In genomic region chr1:156663178-156663577, GRCh38 we compare ENCODE assay signal across 9 cellular contexts. TPM values are rescaled to one million over a fixed set of nuclear protein-coding genes. Genes with fewer than 3 reads are reported as not detected.
DNase-seq lines count a peak whose midpoint lies in the region; ATAC-seq and TF ChIP-seq lines count a peak whose summit lies in the region.
"Had no signal": no experiment of that assay in that cellular context is flagged by ENCODE, and none has a peak within 500 bp of the region (broad histone marks: within the 10 kb centered on the region; RNA-seq: fewer than 3 reads in every experiment).

No MANE protein-coding gene starts in this region.

- WGBS in SK-N-SH (ENCODE audit: low lambda C conversion rate), result 44% methylated on average over 5 of the region's 5 CpGs
- whole genome bisulfite sequencing in thyroid gland, 2 donors, result 42% methylated on average over 5 of the region's 5 CpGs

- H3K27ac ChIP-seq in SK-N-SH (ENCODE audit: low read depth in 2 of 2, low read length in 1 of 2) (peak overlapping the region in 1 of 2 experiments; percentile 87; a peak in 1 of 4 replicates), ascending aorta (peak overlapping the region; percentile 88 to 90), thyroid gland (peak overlapping the region in 2 of 3 donors; percentile 35 to 58)

- H4K20me1 ChIP-seq in SK-N-SH (ENCODE audit: insufficient read depth), result no peaks in the 10 kb centered on the region

- H3K4me1 ChIP-seq in SK-N-SH (ENCODE audit: control insufficient read depth in 1 of 2, insufficient read depth in 2 of 2, low read depth in 1 of 2, low read length in 1 of 2) (peaks cover 41 to 48% of the 10 kb centered on the region in 2 experiments; a peak in 3 of 4 replicates), ascending aorta (peaks cover 45 to 73% of the 10 kb centered on the region in 2 donors), thyroid gland (peaks cover 11 to 75% of the 10 kb centered on the region in 2 donors)

- no peak for TF ChIP-seq EP300 in SK-N-SH (IDR thresholded peaks at IDR 0.05; ENCODE audit: borderline replicate concordance in 1 of 2, low read depth in 1 of 2, low read length in 1 of 2)

- no peak overlapping the region for H3K4me3 ChIP-seq in SK-N-SH (ENCODE audit: low read depth in 2 of 2, low read length in 1 of 2)
- H3K4me3 ChIP-seq in ascending aorta, result no peak overlapping the region
- no peak overlapping the region for H3K4me3 ChIP-seq in thyroid gland (replicated peaks in 1 of 3)

- TF ChIP-seq RAD21 in SK-N-SH (IDR thresholded peaks at IDR 0.05; ENCODE audit: low read length), result no peak

- no peak overlapping the region for H3K4me2 ChIP-seq in SK-N-SH

- peaks cover 21% of the 10 kb centered on the region for H3F3A ChIP-seq in SK-N-SH (replicated peaks; ENCODE audit: insufficient read depth)

- H3K9me3 ChIP-seq in SK-N-SH (no peaks in the 10 kb centered on the region), ascending aorta (no peaks in the 10 kb centered on the region), thyroid gland (no peaks in the 10 kb centered on the region)

- POLR2A ChIA-PET in SK-N-SH (lab: Yijun Ruan, JAX), result no interaction called here

- H3K79me2 ChIP-seq in SK-N-SH (ENCODE audit: insufficient read depth), result no peaks in the 10 kb centered on the region

- CTCF ChIA-PET in SK-N-SH (lab: Yijun Ruan, JAX), result interaction anchor here (0.6 to 13.1 kb wide), 5 partner anchors 19 to 64 kb away, joined by 3 to 682 read pairs (median 252); partner anchors contain the start of genes BCAN, HAPLN2, ISG20L2 and METTL25B

- TF ChIP-seq POLR2A in thyroid gland (IDR thresholded peaks at IDR 0.05), result no peak

- intact Hi-C loops in ascending aorta (cut with DNase I), result loop anchor here (5.0 kb wide), 1 partner anchor 161 kb away; the partner anchor contains the start of gene MEF2D
- intact Hi-C loops in thyroid gland (cut with DNase I), result no loop called here

- no peak overlapping the region; the same call in 1 of the 2 replicates for H2AFZ ChIP-seq in SK-N-SH (ENCODE audit: low read depth)

- H3K9ac ChIP-seq in SK-N-SH, result no peak overlapping the region

- DNase-seq in SK-N-SH (no peak), ascending aorta (ENCODE audit: low spot score in 2 of 2) (peak; percentile 53 to 92), iris pigment epithelial cell (ENCODE audit: low read depth) (peak; percentile 36), thyroid gland (no peak), cortex of kidney (lab: John Stamatoyannopoulos, UW) (no peak), HT-29 (ENCODE audit: low spot score) (no peak)
- no peak for DNase-seq in activated CD4-positive, alpha-beta T cell treated with anti-CD3 and anti-CD28 coated beads for 1 hour

- H3K27me3 ChIP-seq in SK-N-SH (ENCODE audit: insufficient read depth) (no peaks in the 10 kb centered on the region), ascending aorta (no peaks in the 10 kb centered on the region), thyroid gland (no peaks in the 10 kb centered on the region)

- TF ChIP-seq CTCF in SK-N-SH (IDR thresholded peaks at IDR 0.05), result no peak
- no peak for TF ChIP-seq CTCF in ascending aorta (IDR thresholded peaks at IDR 0.05)
- no peak for TF ChIP-seq CTCF in thyroid gland (IDR thresholded peaks at IDR 0.05)

- H3K9me2 ChIP-seq in SK-N-SH, result no peaks in the 10 kb centered on the region

- H3K36me3 ChIP-seq in SK-N-SH (replicated peaks in 1 of 2; ENCODE audit: control insufficient read depth in 1 of 2, insufficient read depth in 2 of 2, low read length in 1 of 2) (no peaks in the 10 kb centered on the region), ascending aorta (no peaks in the 10 kb centered on the region), thyroid gland (no peaks in the 10 kb centered on the region)

- no peak for ATAC-seq in SK-N-SH treated with all-trans-retinoic acid at 6 μM for 48 hours

TF ChIP-seq in SK-N-SH, 30 proteins besides CTCF, POLR2A, EP300 and RAD21 (continues in another document):
- peak; percentile 22; the same call in 1 of the 2 replicates for TF ChIP-seq FOSL2 (IDR thresholded peaks at IDR 0.05; ENCODE audit: borderline replicate concordance, low read depth)
- TF ChIP-seq ELF1 (IDR thresholded peaks at IDR 0.05), result no peak
- TF ChIP-seq JUND (IDR thresholded peaks at IDR 0.05), result no peak
- TF ChIP-seq GATA2 (CRISPR knock-in tag; IDR thresholded peaks at IDR 0.05), result no peak
- TF ChIP-seq CHD2 (IDR thresholded peaks at IDR 0.05; ENCODE audit: low read length, partially characterized antibody), result no peak
- TF ChIP-seq MEF2A (IDR thresholded peaks at IDR 0.05; ENCODE audit: borderline replicate concordance, low read depth), result peak; percentile 57; the same call in 1 of the 2 replicates
- TF ChIP-seq MXI1 (IDR thresholded peaks at IDR 0.05; ENCODE audit: low read depth, low read length), result no peak
- TF ChIP-seq ZBTB33 (IDR thresholded peaks at IDR 0.05; ENCODE audit: borderline replicate concordance, low read depth), result no peak

TF ChIP-seq in SK-N-SH treated with all-trans-retinoic acid at 6 μM for 48 hours, 23 proteins besides CTCF, POLR2A, EP300 and RAD21 (continues in another document):
- TF ChIP-seq ARNTL (CRISPR knock-in tag; IDR thresholded peaks at IDR 0.05; ENCODE audit: borderline replicate concordance, low read depth) (no peak), ESRRG (CRISPR knock-in tag; IDR thresholded peaks at IDR 0.05) (no peak), ISL1 (CRISPR knock-in tag; IDR thresholded peaks at IDR 0.05) (no peak), ZNF565 (CRISPR knock-in tag; conservative IDR thresholded peaks at IDR 0.05; ENCODE audit: low read depth) (no peak), POU6F1 (CRISPR knock-in tag; IDR thresholded peaks at IDR 0.05; ENCODE audit: borderline replicate concordance, low read depth) (no peak), CSRNP3 (CRISPR knock-in tag; IDR thresholded peaks at IDR 0.05) (no peak), CSDC2 (CRISPR knock-in tag; IDR thresholded peaks at IDR 0.05) (no peak), ZNF70 (CRISPR knock-in tag; IDR thresholded peaks at IDR 0.05) (no peak), PPARA (CRISPR knock-in tag; IDR thresholded peaks at IDR 0.05; ENCODE audit: borderline replicate concordance) (no peak), TOX (CRISPR knock-in tag; IDR thresholded peaks at IDR 0.05; ENCODE audit: borderline replicate concordance) (no peak), TCF4 (CRISPR knock-in tag; IDR thresholded peaks at IDR 0.05; ENCODE audit: borderline replicate concordance) (no peak), ZC3H10 (CRISPR knock-in tag; IDR thresholded peaks at IDR 0.05) (no peak)

RNA-seq across cellular contexts. Expression of gene NES, which starts 14.0 kb away (rescaled TPM):
- 12.6 and 15.8 TPM in 2 replicates for polyA plus RNA-seq in SK-N-SH (2012; rRNA removed)
- 10.5 and 12.5 TPM in 2 replicates for polyA plus RNA-seq in SK-N-SH (2012; cell fraction: cytosol; rRNA removed)
- 28.7 and 40.4 TPM in 2 replicates for polyA plus RNA-seq in SK-N-SH (2012; cell fraction: nucleus; rRNA removed)
- total RNA-seq in ascending aorta (74.1 TPM), thyroid gland (10 to 100 TPM in 2 of 4 donors, 1 to 10 TPM in 2; 4.3 to 10.4 (median 9.0) TPM)
- 0.31 and 0.44 TPM in 2 replicates for total RNA-seq in HT-29 (2014; rRNA removed; shearing (Covaris generic))

RNA-seq across cellular contexts. Expression of gene BCAN, which starts 21.3 kb away (rescaled TPM):
- 0.13 and 0.25 TPM in 2 replicates for polyA plus RNA-seq in SK-N-SH (2012; rRNA removed)
- 0.08 and 0.25 TPM in 2 replicates for polyA plus RNA-seq in SK-N-SH (2012; cell fraction: cytosol; rRNA removed)
- 0.10 and 0.20 TPM in 2 replicates for polyA plus RNA-seq in SK-N-SH (2012; cell fraction: nucleus; rRNA removed)
- not detected for total RNA-seq in ascending aorta
- 1 to 10 TPM in 1 of 4 donors, under 1 TPM in 1, not detected in 2; 0.54 to 1.1 TPM for total RNA-seq in thyroid gland
- not detected in 2 replicates for total RNA-seq in HT-29 (2014; rRNA removed; shearing (Covaris generic))

RNA-seq across cellular contexts. Expression of gene CRABP2, which starts 42.2 kb away (rescaled TPM):
- 13.3 and 42.1 TPM in 2 replicates for polyA plus RNA-seq in SK-N-SH (2012; rRNA removed)
- 27.0 TPM in 2 replicates for polyA plus RNA-seq in SK-N-SH (2012; cell fraction: cytosol; rRNA removed)
- 21.2 and 48.9 TPM in 2 replicates for polyA plus RNA-seq in SK-N-SH (2012; cell fraction: nucleus; rRNA removed)
- not detected for total RNA-seq in ascending aorta
- 10 to 100 TPM in 1 of 4 donors, 1 to 10 TPM in 2, not detected in 1; 3.0 to 15.3 (median 4.5) TPM for total RNA-seq in thyroid gland
- total RNA-seq in HT-29 (2014; rRNA removed; shearing (Covaris generic)), result 289 and 312 TPM in 2 replicates

RNA-seq across cellular contexts. Expression of gene HAPLN2, which starts 44.0 kb away (rescaled TPM):
- polyA plus RNA-seq in SK-N-SH (2012; rRNA removed), result 0.10 and 0.20 TPM in 2 replicates
- not detected in 2 replicates for polyA plus RNA-seq in SK-N-SH (2012; cell fraction: cytosol; rRNA removed)
- polyA plus RNA-seq in SK-N-SH (2012; cell fraction: nucleus; rRNA removed), result 0.98 and 1.1 TPM in 2 replicates
- 1.4 TPM for total RNA-seq in ascending aorta
- under 1 TPM in 1 of 4 donors, not detected in 3; 0.79 TPM for total RNA-seq in thyroid gland
- total RNA-seq in HT-29 (2014; rRNA removed; shearing (Covaris generic)), result 0.10 TPM in 1 of 2 replicates, not detected in the other
- total RNA-seq: kidney epithelial cell had no signal

Comparison
In these comparisons a context has a peak if more than half of its experiments do, and no peak if none do; other contexts are left out.
1. DNase-seq: peak in ascending aorta (2 of 2) and iris pigment epithelial cell (single experiment); none in SK-N-SH (single experiment), thyroid gland (0 of 2), cortex of kidney (single experiment), HT-29 (single experiment) and activated CD4-positive, alpha-beta T cell treated with anti-CD3 and anti-CD28 coated beads for 1 hour (single experiment).
2. RNA of gene CRABP2, which starts 42.2 kb away (total RNA-seq): 289 to 312 TPM in HT-29; 3.0 to 15.3 TPM in thyroid gland and not detected in ascending aorta (single experiment); every median in the first group is over 10 times any median in the second.